ENCODE assay signal across 1 cellular context in genomic region chrX:114800719-114801118, GRCh38.
TF ChIP-seq lines count a peak whose summit lies in the region.

No MANE protein-coding gene starts in this region.

TF ChIP-seq in K562, 482 proteins besides CTCF, POLR2A, EP300 and RAD21 (continued from another document):
- TF ChIP-seq CHAMP1 (IDR thresholded peaks at IDR 0.05) (no peak), MEIS2 (IDR thresholded peaks at IDR 0.05; ENCODE audit: partially characterized antibody) (peak; percentile 22), ATF3 (IDR thresholded peaks at IDR 0.05) (peak; percentile 41), ATF3 (CRISPR knock-in tag; conservative IDR thresholded peaks at IDR 0.05) (no peak), NFE2 (IDR thresholded peaks at IDR 0.05; ENCODE audit: low read depth) (peak; percentile 68), ZNF583 (CRISPR knock-in tag; IDR thresholded peaks at IDR 0.05) (no peak), ZBTB40 (IDR thresholded peaks at IDR 0.05) (no peak), ZBTB40 (CRISPR knock-in tag; IDR thresholded peaks at IDR 0.05) (no peak), C11orf30 (IDR thresholded peaks at IDR 0.05; ENCODE audit: low read depth) (peak; percentile 77), CEBPB (tag; IDR thresholded peaks at IDR 0.05) (peak; percentile 88), MAFF (IDR thresholded peaks at IDR 0.05; ENCODE audit: low read length) (peak; percentile 55; the same call in 1 of the 2 replicates), EGR1 (conservative IDR thresholded peaks at IDR 0.05) (no peak), MAFK (IDR thresholded peaks at IDR 0.05; ENCODE audit: low read length) (peak; percentile 73), MAFG (tag; conservative IDR thresholded peaks at IDR 0.05) (peak; percentile 52), ZNF655 (CRISPR knock-in tag; IDR thresholded peaks at IDR 0.05) (no peak), BRF2 (IDR thresholded peaks at IDR 0.05; ENCODE audit: borderline replicate concordance, insufficient read depth, insufficient read length) (no peak), PBX2 (CRISPR knock-in tag; IDR thresholded peaks at IDR 0.05; ENCODE audit: low read depth) (no peak), PBX2 (tag; conservative IDR thresholded peaks at IDR 0.05; ENCODE audit: low read depth) (no peak)
